8 cellular contexts compared by ENCODE assay signal in genomic region chr20:63009044-63009961, GRCh38. TPM values are rescaled to one million over a fixed set of nuclear protein-coding genes. Genes with fewer than 3 reads are reported as not detected.
DNase-seq lines count a peak whose midpoint lies in the region; ATAC-seq and TF ChIP-seq lines count a peak whose summit lies in the region.

No MANE protein-coding gene starts in this region.

- no peaks in the 10 kb centered on the region for H3K9me2 ChIP-seq in SK-N-SH

- WGBS in SK-N-SH (ENCODE audit: low lambda C conversion rate): 4% methylated on average over 22 of the region's 54 CpGs

- no peaks in the 10 kb centered on the region for H3K79me2 ChIP-seq in SK-N-SH (ENCODE audit: insufficient read depth)

- H3K27me3 Mint-ChIP-seq in activated naive CD4-positive, alpha-beta T cell treated with anti-CD3 and anti-CD28 coated beads for 36 hours (ENCODE audit: low read depth): peaks cover 51% of the 10 kb centered on the region

- TF ChIP-seq RAD21 in SK-N-SH (IDR thresholded peaks at IDR 0.05; ENCODE audit: low read length): peak; percentile 90

- H3K36me3 Mint-ChIP-seq in activated naive CD4-positive, alpha-beta T cell treated with anti-CD3 and anti-CD28 coated beads for 36 hours (ENCODE audit: low read depth): peaks cover 7% of the 10 kb centered on the region

- H3K27me3 ChIP-seq in SK-N-SH (ENCODE audit: insufficient read depth): peaks cover 92% of the 10 kb centered on the region

- H3K4me3 Mint-ChIP-seq in activated naive CD4-positive, alpha-beta T cell treated with anti-CD3 and anti-CD28 coated beads for 36 hours: no peak overlapping the region

- H3K9ac ChIP-seq in SK-N-SH: no peak overlapping the region

- peak overlapping the region; percentile 34; the same call in 1 of the 2 replicates for H3K4me2 ChIP-seq in SK-N-SH

- peaks cover 27% of the 10 kb centered on the region for H3K4me1 Mint-ChIP-seq in activated naive CD4-positive, alpha-beta T cell treated with anti-CD3 and anti-CD28 coated beads for 36 hours (ENCODE audit: low read depth)

- TF ChIP-seq EP300 in SK-N-SH (IDR thresholded peaks at IDR 0.05; ENCODE audit: borderline replicate concordance in 1 of 2, low read depth in 1 of 2, low read length in 1 of 2): no peak

- H3K27ac ChIP-seq in SK-N-SH (ENCODE audit: low read depth in 2 of 2, low read length in 1 of 2): no peak overlapping the region

- DNase-seq in GM10266 (ENCODE audit: extremely low spot score) (peak; percentile 98), GOT3 (lab: John Stamatoyannopoulos, UW) (peak; percentile 38), SK-N-SH (peak; percentile 95), Right ventricle myocardium inferior (ENCODE audit: missing footprints) (peak; percentile 88), putamen (ENCODE audit: low spot score) (peak; percentile 39), GF-D8 (lab: John Stamatoyannopoulos, UW) (no peak)
- DNase-seq in activated naive CD4-positive, alpha-beta T cell treated with anti-CD3 and anti-CD28 coated beads for 36 hours: peak; percentile 86

- H2AFZ ChIP-seq in SK-N-SH (ENCODE audit: low read depth): no peak overlapping the region

- CTCF ChIA-PET in SK-N-SH (lab: Yijun Ruan, JAX): interaction anchor here (0.5 to 2.6 kb wide), 42 partner anchors 8 to 599 kb away, joined by 3 to 30 read pairs (median 4); partner anchors contain the start of gene SLC17A9
- CTCF ChIA-PET in activated naive CD4-positive, alpha-beta T cell treated with anti-CD3 and anti-CD28 coated beads for 36 hours (lab: Charles Lee): interaction anchor here (0.7 to 1.8 kb wide), 13 partner anchors 29 to 192 kb away, joined by 3 to 13 read pairs (median 4); no protein-coding TSS in a partner anchor

- peaks cover 10% of the 10 kb centered on the region for H3K9me3 Mint-ChIP-seq in activated naive CD4-positive, alpha-beta T cell treated with anti-CD3 and anti-CD28 coated beads for 36 hours

- peak; percentile 79 for ATAC-seq in Right ventricle myocardium inferior

- H3K27ac Mint-ChIP-seq in activated naive CD4-positive, alpha-beta T cell treated with anti-CD3 and anti-CD28 coated beads for 36 hours: no peak overlapping the region

- no peaks in the 10 kb centered on the region for H4K20me1 ChIP-seq in SK-N-SH (ENCODE audit: insufficient read depth)

- TF ChIP-seq CTCF in GM10266 (IDR thresholded peaks at IDR 0.05; ENCODE audit: control insufficient read depth, insufficient read depth, low read depth, missing control alignments) (peak; percentile 98), LNCAP (IDR thresholded peaks at IDR 0.05) (peak; percentile 91), SK-N-SH (IDR thresholded peaks at IDR 0.05) (peak; percentile 90)

- H3K4me3 ChIP-seq in SK-N-SH (ENCODE audit: low read depth in 2 of 2, low read length in 1 of 2): no peak overlapping the region; a peak in 1 of 4 replicates

- H3F3A ChIP-seq in SK-N-SH (replicated peaks; ENCODE audit: insufficient read depth): peaks cover 4% of the 10 kb centered on the region

- H3K4me1 ChIP-seq in SK-N-SH (ENCODE audit: control insufficient read depth in 1 of 2, insufficient read depth in 2 of 2, low read depth in 1 of 2, low read length in 1 of 2): peaks cover 0 to 3% of the 10 kb centered on the region in 2 experiments; a peak in 1 of 4 replicates

- POLR2A ChIA-PET in SK-N-SH (lab: Yijun Ruan, JAX): interaction anchor here (1.5 kb wide), 1 partner anchor 37 kb away, joined by 3 read pairs; no protein-coding TSS in a partner anchor

- intact Hi-C loops in activated naive CD4-positive, alpha-beta T cell treated with anti-CD3 and anti-CD28 coated beads for 36 hours (cut with micrococcal nuclease): loop anchor here (1.0 to 5.0 kb wide), 4 partner anchors 37 to 187 kb away; no protein-coding TSS in a partner anchor
- intact Hi-C loops in Right ventricle myocardium inferior (cut with DNase I): loop anchor here (1.0 to 2.0 kb wide), 3 partner anchors 37 to 136 kb away; no protein-coding TSS in a partner anchor

- peaks cover 8% of the 10 kb centered on the region; the same call in 1 of the 2 replicates for H3K9me3 ChIP-seq in SK-N-SH

- no peaks in the 10 kb centered on the region for H3K36me3 ChIP-seq in SK-N-SH (replicated peaks in 1 of 2; ENCODE audit: control insufficient read depth in 1 of 2, insufficient read depth in 2 of 2, low read length in 1 of 2)

TF ChIP-seq in SK-N-SH, 30 proteins besides CTCF, POLR2A, EP300 and RAD21:
- TF ChIP-seq, protein P1, sequence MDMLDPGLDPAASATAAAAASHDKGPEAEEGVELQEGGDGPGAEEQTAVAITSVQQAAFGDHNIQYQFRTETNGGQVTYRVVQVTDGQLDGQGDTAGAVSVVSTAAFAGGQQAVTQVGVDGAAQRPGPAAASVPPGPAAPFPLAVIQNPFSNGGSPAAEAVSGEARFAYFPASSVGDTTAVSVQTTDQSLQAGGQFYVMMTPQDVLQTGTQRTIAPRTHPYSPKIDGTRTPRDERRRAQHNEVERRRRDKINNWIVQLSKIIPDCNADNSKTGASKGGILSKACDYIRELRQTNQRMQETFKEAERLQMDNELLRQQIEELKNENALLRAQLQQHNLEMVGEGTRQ (IDR thresholded peaks at IDR 0.05; ENCODE audit: borderline replicate concordance, low read depth, low read length): no peak
- peak; percentile 92 for TF ChIP-seq SMC3 (IDR thresholded peaks at IDR 0.05; ENCODE audit: low read depth, low read length)

RNA-seq across cellular contexts. Expression of gene BHLHE23, which starts 2.5 kb away (rescaled TPM):
- not detected in 2 replicates for polyA plus RNA-seq in SK-N-SH (2012; rRNA removed)
- polyA plus RNA-seq in SK-N-SH (2012; cell fraction: cytosol; rRNA removed): not detected in 2 replicates
- not detected in 2 replicates for polyA plus RNA-seq in SK-N-SH (2012; cell fraction: nucleus; rRNA removed)
- not detected for total RNA-seq in activated naive CD4-positive, alpha-beta T cell treated with anti-CD3 and anti-CD28 coated beads for 36 hours
- not detected for total RNA-seq in Right ventricle myocardium inferior

RNA-seq across cellular contexts. Expression of gene SLC17A9, which starts 56.8 kb away (rescaled TPM):
- not detected in 2 replicates for polyA plus RNA-seq in SK-N-SH (2012; rRNA removed)
- 0.01 TPM in 1 of 2 replicates, not detected in the other for polyA plus RNA-seq in SK-N-SH (2012; cell fraction: cytosol; rRNA removed)
- 0.19 and 0.23 TPM in 2 replicates for polyA plus RNA-seq in SK-N-SH (2012; cell fraction: nucleus; rRNA removed)
- 10 to 100 TPM; 17.4 to 20.6 TPM for total RNA-seq in activated naive CD4-positive, alpha-beta T cell treated with anti-CD3 and anti-CD28 coated beads for 36 hours
- 0.41 TPM for total RNA-seq in Right ventricle myocardium inferior

Comparison
In these comparisons a context has a peak if more than half of its experiments do, and no peak if none do; other contexts are left out.
1. RNA of gene SLC17A9, which starts 56.8 kb away (total RNA-seq): 17.4 to 20.6 TPM in activated naive CD4-positive, alpha-beta T cell treated with anti-CD3 and anti-CD28 coated beads for 36 hours; 0.41 TPM in Right ventricle myocardium inferior (single experiment); every median in the first group is over 10 times any median in the second.
2. Peak in every context shown above with its lines, with median percentiles within 50 percentile points of each other: CTCF ChIP-seq.